Comparison of ENCODE assay signal across 13 cellular contexts in genomic region chr9:129480705-129481104, GRCh38.
A peak's percentile ranks its signal among the peaks of the same experiment; 100 is the strongest.
DNase-seq lines count a peak whose midpoint lies in the region; ATAC-seq, FAIRE-seq and TF ChIP-seq lines count a peak whose summit lies in the region.
"Had no signal": no experiment of that assay in that cellular context is flagged by ENCODE, and none has a peak within 500 bp of the region (broad histone marks: within the 10 kb centered on the region; RNA-seq: fewer than 3 reads in every experiment).

No MANE protein-coding gene starts in this region.

- no peak for ATAC-seq in gastrocnemius medialis

- FAIRE-seq in kidney (lab: Jason Lieb, UNC): no peak

- H3K9ac ChIP-seq in kidney (ENCODE audit: low read length in 2 of 2): peak overlapping the region; percentile 13 to 83

- H3K4me1 Mint-ChIP-seq in CD14-positive monocyte: peaks cover 22% of the 10 kb centered on the region
- H3K4me1 Mint-ChIP-seq in activated T-helper 1 cell treated with anti-CD3 and anti-CD28 coated beads, Interleukin-12 subunit alpha, Interleukin-12 subunit beta, Interleukin-2, Interleukin-4 antibody, amounts not matched to agents 30 ng/mL and 10 ng/mL and 1 ng/mL, durations not matched to agents 14 hours and 24 hours and 36 hours (ENCODE audit: low read depth): peaks cover 31% of the 10 kb centered on the region

- H3K27ac Mint-ChIP-seq in CD14-positive monocyte: peak overlapping the region in 4 of 7 donors; percentile 38 to 70 (median 48)
- H3K27ac Mint-ChIP-seq in activated T-helper 1 cell treated with anti-CD3 and anti-CD28 coated beads, Interleukin-12 subunit alpha, Interleukin-12 subunit beta, Interleukin-2, Interleukin-4 antibody, amounts not matched to agents 30 ng/mL and 10 ng/mL and 1 ng/mL, durations not matched to agents 14 hours and 24 hours and 36 hours: no peak overlapping the region

- H3K36me3 ChIP-seq in kidney (ENCODE audit: control insufficient read depth in 1 of 2, insufficient read depth in 2 of 2, low read length in 2 of 2): no peaks in the 10 kb centered on the region
- no peaks in the 10 kb centered on the region for H3K36me3 ChIP-seq in gastrocnemius medialis

- no peaks in the 10 kb centered on the region for H3K9me3 Mint-ChIP-seq in CD14-positive monocyte
- H3K9me3 Mint-ChIP-seq in activated T-helper 1 cell treated with anti-CD3 and anti-CD28 coated beads, Interleukin-12 subunit alpha, Interleukin-12 subunit beta, Interleukin-2, Interleukin-4 antibody, amounts not matched to agents 30 ng/mL and 10 ng/mL and 1 ng/mL, durations not matched to agents 14 hours and 24 hours and 36 hours: no peaks in the 10 kb centered on the region

- H3K27me3 Mint-ChIP-seq in CD14-positive monocyte (ENCODE audit: low read depth in 3 of 3): peaks cover 2 to 17% (median 6%) of the 10 kb centered on the region in 3 donors
- H3K27me3 Mint-ChIP-seq in activated T-helper 1 cell treated with anti-CD3 and anti-CD28 coated beads, Interleukin-12 subunit alpha, Interleukin-12 subunit beta, Interleukin-2, Interleukin-4 antibody, amounts not matched to agents 30 ng/mL and 10 ng/mL and 1 ng/mL, durations not matched to agents 14 hours and 24 hours and 36 hours (ENCODE audit: insufficient read depth): peaks cover 12% of the 10 kb centered on the region

- no peak for DNase-seq in CD14-positive monocyte (ENCODE audit: low spot score)
- no peak for DNase-seq in activated T-helper 1 cell treated with anti-CD3 and anti-CD28 coated beads, Interleukin-12 subunit alpha, Interleukin-12 subunit beta, Interleukin-2, Interleukin-4 antibody, amounts not matched to agents 30 ng/mL and 10 ng/mL and 1 ng/mL, durations not matched to agents 14 hours and 24 hours and 36 hours (ENCODE audit: low spot score)
- no peak for DNase-seq in kidney
- no peak for DNase-seq in gastrocnemius medialis
- DNase-seq in NK-92 treated with Interleukin-12 subunit alpha and Interleukin-12 subunit beta, amount 100 ng/mL, for 24 hours (lab: John Stamatoyannopoulos, UW): no peak
- DNase-seq in NK-92 (lab: John Stamatoyannopoulos, UW; ENCODE audit: unreplicated experiment): no peak
- DNase-seq in activated CD4-positive, CD25-positive, alpha-beta regulatory T cell (lab: John Stamatoyannopoulos, UW): no peak
- no peak for DNase-seq in middle frontal gyrus (ENCODE audit: extremely low spot score, low spot score)
- DNase-seq: activated CD8-positive, alpha-beta memory T cell treated with anti-CD3 and anti-CD28 coated beads, Interleukin-2, amount 50 U/mL, for 48 hours; C1 segment of cervical spinal cord; KBM-7; kidney glomerular epithelial cell; NCI-H2029 treated with DMSO at 0.1 percent for 48 hours had no signal

- H3K27me3 ChIP-seq in gastrocnemius medialis: no peaks in the 10 kb centered on the region

- no peak overlapping the region for H3K4me3 Mint-ChIP-seq in CD14-positive monocyte
- peak overlapping the region; percentile 55 for H3K4me3 Mint-ChIP-seq in activated T-helper 1 cell treated with anti-CD3 and anti-CD28 coated beads, Interleukin-12 subunit alpha, Interleukin-12 subunit beta, Interleukin-2, Interleukin-4 antibody, amounts not matched to agents 30 ng/mL and 10 ng/mL and 1 ng/mL, durations not matched to agents 14 hours and 24 hours and 36 hours

- TF ChIP-seq CTCF in CD14-positive monocyte (IDR thresholded peaks at IDR 0.05): no peak
- TF ChIP-seq CTCF in kidney (IDR thresholded peaks at IDR 0.05; ENCODE audit: borderline replicate concordance, extremely low read depth, insufficient read depth): no peak
- no peak for TF ChIP-seq CTCF in gastrocnemius medialis (IDR thresholded peaks at IDR 0.05 in 4 of 5, conservative IDR thresholded peaks at IDR 0.05 in 1 of 5)

- no peak overlapping the region for H3K4me3 ChIP-seq in kidney (ENCODE audit: low read length in 2 of 2)
- no peak overlapping the region for H3K4me3 ChIP-seq in gastrocnemius medialis

- in situ Hi-C loops in gastrocnemius medialis (cut with MboI; ENCODE audit: low sequenced_read_pairs in 4 of 4): loop anchor here in 3 of 4 donors (10.0 to 25.0 kb wide), 3 partner anchors 66 to 343 kb away; no protein-coding TSS in a partner anchor

- H3K4me1 ChIP-seq in kidney (ENCODE audit: control insufficient read depth in 1 of 2, insufficient read depth in 1 of 2, low read depth in 1 of 2, low read length in 2 of 2): peaks cover 32 to 44% of the 10 kb centered on the region in 2 donors
- H3K4me1 ChIP-seq in gastrocnemius medialis: peaks cover 18 to 23% of the 10 kb centered on the region in 2 donors

- peak overlapping the region; percentile 99 to 100 for H3K27ac ChIP-seq in kidney (ENCODE audit: low read depth in 2 of 2, low read length in 2 of 2)
- H3K27ac ChIP-seq in gastrocnemius medialis: peak overlapping the region; percentile 96 to 99 (median 98)

- H3K9me3 ChIP-seq in kidney (ENCODE audit: control insufficient read depth in 1 of 2, low read length in 2 of 2) (no peaks in the 10 kb centered on the region), gastrocnemius medialis (no peaks in the 10 kb centered on the region)

- no peak for TF ChIP-seq POLR2A in gastrocnemius medialis (IDR thresholded peaks at IDR 0.05)

- intact Hi-C loops in CD14-positive monocyte (cut with micrococcal nuclease): no loop called here
- intact Hi-C loops in activated T-helper 1 cell treated with anti-CD3 and anti-CD28 coated beads, Interleukin-12 subunit alpha, Interleukin-12 subunit beta, Interleukin-2, Interleukin-4 antibody, amounts not matched to agents 30 ng/mL and 10 ng/mL and 1 ng/mL, durations not matched to agents 14 hours and 24 hours and 36 hours (cut with micrococcal nuclease): loop anchor here (10.0 kb wide), 2 partner anchors 156 to 554 kb away; no protein-coding TSS in a partner anchor
- intact Hi-C loops in kidney (cut with DNase I): no loop called here
- intact Hi-C loops in gastrocnemius medialis (cut with DNase I; ENCODE audit: low total_unique reads): loop anchor here (2.0 kb wide), 1 partner anchor 68 kb away; no protein-coding TSS in a partner anchor

- H3K36me3 Mint-ChIP-seq in CD14-positive monocyte: peaks cover 0 to 3% of the 10 kb centered on the region in 2 donors
- H3K36me3 Mint-ChIP-seq in activated T-helper 1 cell treated with anti-CD3 and anti-CD28 coated beads, Interleukin-12 subunit alpha, Interleukin-12 subunit beta, Interleukin-2, Interleukin-4 antibody, amounts not matched to agents 30 ng/mL and 10 ng/mL and 1 ng/mL, durations not matched to agents 14 hours and 24 hours and 36 hours (ENCODE audit: low read depth): peaks cover 2% of the 10 kb centered on the region

Comparison
In these comparisons a context has a peak if more than half of its experiments do, and no peak if none do; other contexts are left out.
1. intact Hi-C loops: an anchor here in activated T-helper 1 cell treated with anti-CD3 and anti-CD28 coated beads, Interleukin-12 subunit alpha, Interleukin-12 subunit beta, Interleukin-2, Interleukin-4 antibody, amounts not matched to agents 30 ng/mL and 10 ng/mL and 1 ng/mL, durations not matched to agents 14 hours and 24 hours and 36 hours (10.0 kb wide) and gastrocnemius medialis (2.0 kb wide); none called in CD14-positive monocyte and kidney.